In the genomic region with DNA sequence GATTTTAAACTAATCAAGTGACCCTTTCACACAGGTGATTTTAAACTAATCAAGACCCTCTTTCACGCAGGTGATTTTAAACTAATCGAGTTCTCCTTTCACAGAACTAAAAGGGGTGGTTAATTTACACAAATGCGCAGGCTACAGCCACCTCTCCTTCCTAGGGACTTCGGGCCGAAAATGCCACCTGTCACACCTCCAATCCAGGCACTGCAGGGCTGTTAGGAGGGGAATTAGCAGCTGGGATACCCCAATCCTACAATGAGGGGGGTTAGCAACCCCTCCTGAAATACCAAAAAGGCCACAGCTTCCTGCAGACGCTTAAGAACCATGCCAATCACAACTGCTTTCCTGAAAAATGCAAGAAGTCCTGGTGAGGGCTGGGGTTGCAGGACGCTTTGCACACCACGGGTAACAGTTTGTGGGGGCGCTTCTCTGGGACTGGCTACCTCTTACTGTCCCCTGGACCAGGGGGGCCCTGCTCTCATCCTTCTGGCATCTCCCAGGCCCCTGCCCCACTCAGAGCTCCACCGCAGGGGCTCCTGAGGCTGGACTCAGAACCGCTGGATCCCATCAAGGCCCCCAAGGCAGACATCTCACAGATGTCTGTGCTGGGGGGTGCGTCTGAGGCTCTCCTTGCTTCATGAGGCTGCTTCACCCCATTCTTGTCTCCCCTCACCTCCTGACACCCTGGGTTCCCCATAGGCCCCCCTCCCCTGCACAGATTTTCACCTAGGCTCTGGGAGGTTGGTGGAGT, we compare ENCODE assay signal across 21 cellular contexts.
DNase-seq lines count a peak whose midpoint lies in the region; ATAC-seq and TF ChIP-seq lines count a peak whose summit lies in the region.
"Had no signal": no experiment of that assay in that cellular context is flagged by ENCODE, and none has a peak within 500 bp of the region (broad histone marks: within the 10 kb centered on the region; RNA-seq: fewer than 3 reads in every experiment).

No MANE protein-coding gene starts in this region.

- H3K27me3 Mint-ChIP-seq in activated CD8-positive, alpha-beta memory T cell treated with anti-CD3 and anti-CD28 coated beads, Interleukin-2, amount 10 ng/mL, durations not matched to agents 7 days and 5 days: peaks cover 6% of the 10 kb centered on the region
- H3K27me3 Mint-ChIP-seq in CD4-positive, CD25-positive, alpha-beta regulatory T cell: peaks cover 4% of the 10 kb centered on the region
- no peaks in the 10 kb centered on the region for H3K27me3 Mint-ChIP-seq in osteocyte (ENCODE audit: unreplicated experiment)
- peaks cover 28% of the 10 kb centered on the region for H3K27me3 Mint-ChIP-seq in stimulated activated naive CD8-positive, alpha-beta T cell treated with anti-CD3 and anti-CD28 coated beads, Interleukin-15, amount 100 ng/mL, for 72 hours

- TF ChIP-seq CTCF in osteocyte (IDR thresholded peaks at IDR 0.05): no peak

- no peaks in the 10 kb centered on the region for H3K36me3 ChIP-seq in CD4-positive, CD25-positive, alpha-beta regulatory T cell (ENCODE audit: control insufficient read depth, insufficient read depth, low read length)
- H3K36me3 ChIP-seq: BLaER1, Peyer's patch had no signal

- H3K4me1 Mint-ChIP-seq in activated CD8-positive, alpha-beta memory T cell treated with anti-CD3 and anti-CD28 coated beads, Interleukin-2, amount 10 ng/mL, durations not matched to agents 7 days and 5 days: peaks cover 14% of the 10 kb centered on the region
- peaks cover 7 to 40% (median 31%) of the 10 kb centered on the region in 4 donors for H3K4me1 Mint-ChIP-seq in CD4-positive, CD25-positive, alpha-beta regulatory T cell
- no peaks in the 10 kb centered on the region for H3K4me1 Mint-ChIP-seq in osteocyte (ENCODE audit: unreplicated experiment)
- H3K4me1 Mint-ChIP-seq in stimulated activated naive CD8-positive, alpha-beta T cell treated with anti-CD3 and anti-CD28 coated beads, Interleukin-15, amount 100 ng/mL, for 72 hours: peaks cover 27% of the 10 kb centered on the region

- H3K9me3 Mint-ChIP-seq in activated CD8-positive, alpha-beta memory T cell treated with anti-CD3 and anti-CD28 coated beads, Interleukin-2, amount 10 ng/mL, durations not matched to agents 7 days and 5 days (ENCODE audit: low read depth): no peaks in the 10 kb centered on the region
- H3K9me3 Mint-ChIP-seq in CD4-positive, CD25-positive, alpha-beta regulatory T cell: no peaks in the 10 kb centered on the region
- H3K9me3 Mint-ChIP-seq in osteocyte (ENCODE audit: unreplicated experiment): peaks cover 52% of the 10 kb centered on the region
- H3K9me3 Mint-ChIP-seq in stimulated activated naive CD8-positive, alpha-beta T cell treated with anti-CD3 and anti-CD28 coated beads, Interleukin-15, amount 100 ng/mL, for 72 hours: no peaks in the 10 kb centered on the region
- H3K9me3 Mint-ChIP-seq: CD8-positive, alpha-beta memory T cell had no signal

- H3K27ac ChIP-seq in CD4-positive, CD25-positive, alpha-beta regulatory T cell (ENCODE audit: insufficient read depth, low read length, poor library complexity, severe bottlenecking): no peak overlapping the region
- H3K27ac ChIP-seq: A549, BLaER1, Peyer's patch had no signal

- no peaks in the 10 kb centered on the region for H3K36me3 Mint-ChIP-seq in activated CD8-positive, alpha-beta memory T cell treated with anti-CD3 and anti-CD28 coated beads, Interleukin-2, amount 10 ng/mL, durations not matched to agents 7 days and 5 days
- H3K36me3 Mint-ChIP-seq in CD4-positive, CD25-positive, alpha-beta regulatory T cell: no peaks in the 10 kb centered on the region
- H3K36me3 Mint-ChIP-seq in osteocyte (ENCODE audit: unreplicated experiment): no peaks in the 10 kb centered on the region
- H3K36me3 Mint-ChIP-seq: CD8-positive, alpha-beta memory T cell had no signal

- CTCF ChIA-PET in activated CD8-positive, alpha-beta memory T cell treated with anti-CD3 and anti-CD28 coated beads, Interleukin-2, amount 10 ng/mL, durations not matched to agents 7 days and 5 days (lab: Charles Lee): interaction anchor here (1.4 to 8.6 kb wide), 4 partner anchors 8 to 1871 kb away, joined by 4 to 147 read pairs (median 16); no protein-coding TSS in a partner anchor

- H3K4me3 ChIP-seq in CD4-positive, CD25-positive, alpha-beta regulatory T cell (ENCODE audit: low read depth, low read length): no peak overlapping the region
- H3K4me3 ChIP-seq: A549, BLaER1, K562, Peyer's patch had no signal

- DNase-seq in activated CD8-positive, alpha-beta memory T cell treated with anti-CD3 and anti-CD28 coated beads, Interleukin-2, amount 10 ng/mL, durations not matched to agents 7 days and 5 days: peak; percentile 38
- DNase-seq in activated CD8-positive, alpha-beta memory T cell treated with anti-CD3 and anti-CD28 coated beads for 24 hours: no peak
- DNase-seq in CD4-positive, CD25-positive, alpha-beta regulatory T cell: no peak
- peak; percentile 44 for DNase-seq in left lobe of liver (ENCODE audit: low spot score)
- DNase-seq in osteocyte (ENCODE audit: extremely low spot score, unreplicated experiment): peak; percentile 84
- no peak for DNase-seq in NCI-H510A treated with DMSO at 0.1 percent for 48 hours (lab: John Stamatoyannopoulos, UW)
- DNase-seq in stimulated activated naive CD8-positive, alpha-beta T cell treated with anti-CD3 and anti-CD28 coated beads, Interleukin-15, amount 100 ng/mL, for 72 hours: no peak
- DNase-seq in A172 (ENCODE audit: low spot score): no peak
- DNase-seq: CD8-positive, alpha-beta memory T cell; DND-41; NCI-H1105; NCI-H2081; NCI-H2171 treated with DMSO at 0.1 percent for 48 hours; NCI-H446 treated with DMSO at 0.1 percent for 48 hours; NCI-H748 treated with DMSO at 0.1 percent for 48 hours; NK-92 treated with Interleukin-12 subunit alpha and Interleukin-12 subunit beta, amount 100 ng/mL, for 24 hours had no signal

- peaks cover 22% of the 10 kb centered on the region for H3K4me1 ChIP-seq in CD4-positive, CD25-positive, alpha-beta regulatory T cell (ENCODE audit: control insufficient read depth, insufficient read depth, low read length, poor library complexity, severe bottlenecking)
- H3K4me1 ChIP-seq: A549, Peyer's patch had no signal

- H3K27ac Mint-ChIP-seq in activated CD8-positive, alpha-beta memory T cell treated with anti-CD3 and anti-CD28 coated beads, Interleukin-2, amount 10 ng/mL, durations not matched to agents 7 days and 5 days: no peak overlapping the region
- H3K27ac Mint-ChIP-seq in CD4-positive, CD25-positive, alpha-beta regulatory T cell: peak overlapping the region; percentile 18 to 84 (median 67)
- no peak overlapping the region for H3K27ac Mint-ChIP-seq in osteocyte (ENCODE audit: unreplicated experiment)
- peak overlapping the region in 1 of 2 donors; percentile 7 for H3K27ac Mint-ChIP-seq in stimulated activated naive CD8-positive, alpha-beta T cell treated with anti-CD3 and anti-CD28 coated beads, Interleukin-15, amount 100 ng/mL, for 72 hours
- H3K27ac Mint-ChIP-seq: CD8-positive, alpha-beta memory T cell had no signal

- no peak for ATAC-seq in activated CD8-positive, alpha-beta memory T cell treated with anti-CD3 and anti-CD28 coated beads, Interleukin-2, amount 10 ng/mL, durations not matched to agents 7 days and 5 days
- no peak for ATAC-seq in CD4-positive, CD25-positive, alpha-beta regulatory T cell (ENCODE audit: low read depth in 2 of 2)
- no peak for ATAC-seq in left lobe of liver
- ATAC-seq in stimulated activated naive CD8-positive, alpha-beta T cell treated with anti-CD3 and anti-CD28 coated beads, Interleukin-15, amount 100 ng/mL, for 72 hours: no peak
- ATAC-seq: A549, K562, Right ventricle myocardium inferior had no signal

- no peak overlapping the region for H3K4me3 Mint-ChIP-seq in activated CD8-positive, alpha-beta memory T cell treated with anti-CD3 and anti-CD28 coated beads, Interleukin-2, amount 10 ng/mL, durations not matched to agents 7 days and 5 days
- no peak overlapping the region for H3K4me3 Mint-ChIP-seq in CD4-positive, CD25-positive, alpha-beta regulatory T cell
- H3K4me3 Mint-ChIP-seq in osteocyte (ENCODE audit: unreplicated experiment): no peak overlapping the region
- no peak overlapping the region for H3K4me3 Mint-ChIP-seq in stimulated activated naive CD8-positive, alpha-beta T cell treated with anti-CD3 and anti-CD28 coated beads, Interleukin-15, amount 100 ng/mL, for 72 hours

- H3K9me3 ChIP-seq in CD4-positive, CD25-positive, alpha-beta regulatory T cell (ENCODE audit: control insufficient read depth in 2 of 2, low read length in 2 of 2): no peaks in the 10 kb centered on the region
- H3K9me3 ChIP-seq: BLaER1, Peyer's patch had no signal

- H3K27me3 ChIP-seq in CD4-positive, CD25-positive, alpha-beta regulatory T cell (ENCODE audit: control insufficient read depth, insufficient read depth, low read length): no peaks in the 10 kb centered on the region
- H3K27me3 ChIP-seq: BLaER1, Peyer's patch had no signal

Comparison
In these comparisons a context has a peak if more than half of its experiments do, and no peak if none do; other contexts are left out.
1. DNase-seq: peak in activated CD8-positive, alpha-beta memory T cell treated with anti-CD3 and anti-CD28 coated beads, Interleukin-2, amount 10 ng/mL, durations not matched to agents 7 days and 5 days (single experiment), left lobe of liver (single experiment) and osteocyte (single experiment); none in activated CD8-positive, alpha-beta memory T cell treated with anti-CD3 and anti-CD28 coated beads for 24 hours (single experiment), CD4-positive, CD25-positive, alpha-beta regulatory T cell (0 of 3), NCI-H510A treated with DMSO at 0.1 percent for 48 hours (single experiment), stimulated activated naive CD8-positive, alpha-beta T cell treated with anti-CD3 and anti-CD28 coated beads, Interleukin-15, amount 100 ng/mL, for 72 hours (0 of 2) and A172 (single experiment).
2. H3K27ac Mint-ChIP-seq: peak in CD4-positive, CD25-positive, alpha-beta regulatory T cell (3 of 3); none in activated CD8-positive, alpha-beta memory T cell treated with anti-CD3 and anti-CD28 coated beads, Interleukin-2, amount 10 ng/mL, durations not matched to agents 7 days and 5 days (single experiment) and osteocyte (single experiment).